15 cellular contexts compared by ENCODE assay signal in the genomic region with DNA sequence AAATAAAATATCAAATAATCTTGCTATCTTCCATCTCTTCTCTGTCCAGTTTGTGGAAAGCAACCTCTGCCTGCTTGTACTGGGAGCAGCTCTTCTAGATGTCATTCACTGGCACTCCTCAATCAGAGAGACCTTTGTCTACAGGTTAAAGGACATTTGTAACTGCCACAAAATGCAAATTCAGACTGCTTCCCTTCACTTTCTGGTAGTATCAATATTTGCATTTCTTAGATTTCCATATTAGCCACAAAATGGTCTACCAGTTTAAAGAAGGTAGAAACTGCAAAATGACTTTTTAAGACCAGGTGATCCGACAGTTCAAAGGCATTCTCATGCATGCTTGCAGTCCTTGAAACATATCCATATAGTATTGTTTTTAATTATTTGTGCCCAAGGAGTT.
"Had no signal": no experiment of that assay in that cellular context is flagged by ENCODE, and none has a peak within 500 bp of the region (broad histone marks: within the 10 kb centered on the region; RNA-seq: fewer than 3 reads in every experiment).

No MANE protein-coding gene starts in this region.

- H3K9me3 ChIP-seq: esophagus muscularis mucosa, pancreas, testis, upper lobe of right lung had no signal

- H3K27me3 ChIP-seq: esophagus muscularis mucosa, pancreas, testis had no signal

- H3K36me3 Mint-ChIP-seq: activated naive CD8-positive, alpha-beta T cell had no signal

- DNase-seq: activated CD4-positive, alpha-beta T cell treated with anti-CD3 and anti-CD28 coated beads, Interleukin-2, amount 50 U/mL, for 4 hours; activated gamma-delta T cell; activated T-cell treated with anti-CD3 and anti-CD28 coated beads, Interleukin-2, amount 50 U/mL, for 4 hours; anterior cingulate cortex; glutamatergic neuron; midbrain; pancreas; stimulated activated CD4-positive, alpha-beta T cell treated with anti-CD3 and anti-CD28 coated beads, Interleukin-4, amount 100 ng/mL, for 1 hour; testis; upper lobe of right lung had no signal

- H3K27ac Mint-ChIP-seq: activated naive CD8-positive, alpha-beta T cell; stimulated activated naive CD8-positive, alpha-beta T cell treated with anti-CD3 and anti-CD28 coated beads, Interleukin-15, Interleukin-2, amounts not matched to agents 100 ng/mL and 50 ng/mL, for 24 hours had no signal

- H3K36me3 ChIP-seq: esophagus muscularis mucosa, pancreas, upper lobe of right lung had no signal

- H3K4me3 ChIP-seq: esophagus muscularis mucosa, lung, pancreas, testis, upper lobe of right lung had no signal

- H3K4me3 Mint-ChIP-seq: activated naive CD8-positive, alpha-beta T cell; activated T-cell treated with anti-CD3 and anti-CD28 coated beads, Interleukin-2, amount 50 U/mL, for 4 hours; stimulated activated naive CD8-positive, alpha-beta T cell treated with anti-CD3 and anti-CD28 coated beads, Interleukin-15, Interleukin-2, amounts not matched to agents 100 ng/mL and 50 ng/mL, for 24 hours had no signal

- H3K27ac ChIP-seq: esophagus muscularis mucosa, pancreas, testis, upper lobe of right lung had no signal

- H3K9me3 Mint-ChIP-seq: activated T-cell treated with anti-CD3 and anti-CD28 coated beads, Interleukin-2, amount 50 U/mL, for 4 hours; stimulated activated naive CD8-positive, alpha-beta T cell treated with anti-CD3 and anti-CD28 coated beads, Interleukin-15, Interleukin-2, amounts not matched to agents 100 ng/mL and 50 ng/mL, for 24 hours had no signal

- H3K4me1 ChIP-seq: esophagus muscularis mucosa, pancreas, testis, upper lobe of right lung had no signal

- ATAC-seq: activated CD4-positive, CD25-positive, alpha-beta regulatory T cell treated with anti-CD3 and anti-CD28 coated beads, Interleukin-2, amount 50 U/mL, for 24 hours; activated T-cell treated with anti-CD3 and anti-CD28 coated beads, Interleukin-2, amount 50 U/mL, for 4 hours; pancreas; upper lobe of right lung had no signal
